In genomic region chr10:102133373-102134195, GRCh38 we compare ENCODE assay signal across 8 cellular contexts. TPM values are rescaled to one million over a fixed set of nuclear protein-coding genes. Genes with fewer than 3 reads are reported as not detected.
A peak's percentile ranks its signal among the peaks of the same experiment; 100 is the strongest.
DNase-seq lines count a peak whose midpoint lies in the region; ATAC-seq and TF ChIP-seq lines count a peak whose summit lies in the region.

No MANE protein-coding gene starts in this region.

- peaks cover 35% of the 10 kb centered on the region for H3K36me3 ChIP-seq in mesodermal cell (ENCODE audit: control insufficient read depth, insufficient read depth, low read length)

- TF ChIP-seq CTCF in GM20000 (IDR thresholded peaks at IDR 0.05; ENCODE audit: extremely low read depth, missing control alignments), result no peak

- WGBS in mesodermal cell (ENCODE audit: insufficient coverage in 2 of 2), 2 experiments, result 0% methylated on average over 34 to 39 of the region's 48 CpGs

- DNase-seq in AG20443 (ENCODE audit: low spot score), result peak; percentile 80
- peak; percentile 64 for DNase-seq in GM20000 (ENCODE audit: low spot score)
- DNase-seq in NCI-H2171 treated with DMSO at 0.1 percent for 48 hours (lab: John Stamatoyannopoulos, UW), result peak; percentile 73
- peak; percentile 90 for DNase-seq in activated CD8-positive, alpha-beta memory T cell treated with anti-CD3 and anti-CD28 coated beads for 24 hours
- DNase-seq in epidermal melanocyte (ENCODE audit: insufficient read length, low spot score), result peak; percentile 81
- peak; percentile 55 to 56 for DNase-seq in stimulated activated CD8-positive, alpha-beta memory T cell treated with anti-CD3 and anti-CD28 coated beads, Interleukin-15, amount 100 ng/mL, for 48 hours (ENCODE audit: low read depth in 2 of 2)

- H3K9me3 ChIP-seq in mesodermal cell (ENCODE audit: control insufficient read depth, low read length), result no peaks in the 10 kb centered on the region

- peaks cover 27% of the 10 kb centered on the region for H3K4me1 ChIP-seq in mesodermal cell (ENCODE audit: control insufficient read depth, insufficient read depth, low read length, poor library complexity, severe bottlenecking)

- no peak for ATAC-seq in GM19023 (IDR thresholded peaks at IDR 0.05; ENCODE audit: unreplicated experiment)

- peak overlapping the region; percentile 96 for H3K4me3 ChIP-seq in mesodermal cell (ENCODE audit: extremely low read depth, insufficient read depth, low read length, poor library complexity, severe bottlenecking)

- H3K27ac ChIP-seq in mesodermal cell (ENCODE audit: low read depth, low read length, severe bottlenecking), result peak overlapping the region; percentile 94

RNA-seq across cellular contexts. Expression of gene PPRC1, which starts 0.7 kb away (rescaled TPM):
- 24.3 TPM for polyA plus RNA-seq in mesodermal cell (2013, experiment 1 of 2)
- 17.7 TPM for polyA plus RNA-seq in mesodermal cell (2013, experiment 2 of 2)

RNA-seq across cellular contexts. Expression of gene LDB1, which starts 13.4 kb away (rescaled TPM):
- 112 TPM for polyA plus RNA-seq in mesodermal cell (2013, experiment 1 of 2)
- 92.3 TPM for polyA plus RNA-seq in mesodermal cell (2013, experiment 2 of 2)

RNA-seq across cellular contexts. Expression of gene NOLC1, which starts 18.6 kb away (rescaled TPM):
- 70.5 TPM for polyA plus RNA-seq in mesodermal cell (2013, experiment 1 of 2)
- 72.1 TPM for polyA plus RNA-seq in mesodermal cell (2013, experiment 2 of 2)
